ENCODE assay signal across 17 cellular contexts in genomic region chr7:110612680-110613079, GRCh38.
DNase-seq lines count a peak whose midpoint lies in the region; ATAC-seq and TF ChIP-seq lines count a peak whose summit lies in the region.
"Had no signal": no experiment of that assay in that cellular context is flagged by ENCODE, and none has a peak within 500 bp of the region (broad histone marks: within the 10 kb centered on the region; RNA-seq: fewer than 3 reads in every experiment).

No MANE protein-coding gene starts in this region.

- no peak overlapping the region for H4K8ac ChIP-seq in neuronal stem cell (ENCODE audit: low read depth, low read length)

- no peak overlapping the region for H3K4ac ChIP-seq in neuronal stem cell (ENCODE audit: low read length)

- H3K79me1 ChIP-seq in neuronal stem cell (ENCODE audit: low read depth, low read length): no peaks in the 10 kb centered on the region

- TF ChIP-seq CTCF in epithelial cell of esophagus (IDR thresholded peaks at IDR 0.05; ENCODE audit: insufficient read depth, low read depth, low read length, missing control alignments) (no peak), gastrocnemius medialis (IDR thresholded peaks at IDR 0.05 in 4 of 5, conservative IDR thresholded peaks at IDR 0.05 in 1 of 5) (no peak)

- H3K27me3 ChIP-seq in neuronal stem cell (ENCODE audit: control insufficient read depth in 3 of 3, insufficient read depth in 3 of 3, low read depth in 1 of 3, low read length in 3 of 3) (no peaks in the 10 kb centered on the region), gastrocnemius medialis (no peaks in the 10 kb centered on the region)
- H3K27me3 ChIP-seq: BLaER1 had no signal

- no peak overlapping the region for H3K18ac ChIP-seq in neuronal stem cell (ENCODE audit: low read length)

- no peak overlapping the region for H3K23ac ChIP-seq in neuronal stem cell (ENCODE audit: low read depth, low read length, poor library complexity)

- H3K36me3 ChIP-seq in neuronal stem cell (replicated peaks in 1 of 2; ENCODE audit: control insufficient read depth in 2 of 2, insufficient read depth in 2 of 2, low read length in 2 of 2) (no peaks in the 10 kb centered on the region), gastrocnemius medialis (no peaks in the 10 kb centered on the region)
- H3K36me3 ChIP-seq: BLaER1 had no signal

- WGBS in neuronal stem cell (ENCODE audit: extremely low coverage in 2 of 2, insufficient read length in 2 of 2, insufficient replicate concordance in 1 of 2), 2 donors: no CpG with 5 or more reads among the region's 1 CpG

- no peak overlapping the region for H3K27ac ChIP-seq in neuronal stem cell (replicated peaks; ENCODE audit: low read length)
- H3K27ac ChIP-seq in gastrocnemius medialis: no peak overlapping the region
- H3K27ac ChIP-seq: BLaER1 had no signal

- H2BK5ac ChIP-seq in neuronal stem cell (ENCODE audit: low read length): no peak overlapping the region

- no peak overlapping the region for H3K9ac ChIP-seq in neuronal stem cell (ENCODE audit: low read depth, low read length, poor library complexity)
- H3K9ac ChIP-seq: BLaER1 had no signal

- H2AFZ ChIP-seq in neuronal stem cell (ENCODE audit: low read length): peak overlapping the region; percentile 21

- no peak for ATAC-seq in HG03442 (IDR thresholded peaks at IDR 0.05; ENCODE audit: unreplicated experiment)
- no peak for ATAC-seq in gastrocnemius medialis
- ATAC-seq: HCT116 had no signal

- H3K14ac ChIP-seq in neuronal stem cell (ENCODE audit: low read length): no peak overlapping the region

- H2BK12ac ChIP-seq in neuronal stem cell (ENCODE audit: low read length): no peak overlapping the region

- H3K4me3 ChIP-seq in epithelial cell of esophagus (ENCODE audit: low read length): no peak overlapping the region
- no peak overlapping the region for H3K4me3 ChIP-seq in neuronal stem cell (ENCODE audit: low read length in 2 of 2)
- H3K4me3 ChIP-seq in gastrocnemius medialis: no peak overlapping the region
- H3K4me3 ChIP-seq: BLaER1 had no signal

- DNase-seq in MV-4-11 (lab: John Stamatoyannopoulos, UW) (peak; percentile 39), NCI-H69 (lab: John Stamatoyannopoulos, UW) (peak; percentile 35), epithelial cell of esophagus (ENCODE audit: low read depth) (peak; percentile 6), neuronal stem cell (ENCODE audit: low spot score) (no peak), gastrocnemius medialis (no peak), NCI-H345 (lab: John Stamatoyannopoulos, UW) (no peak)
- DNase-seq: 8988T; CD4-positive, alpha-beta memory T cell; DMS153; DMS79; GDM1; GOT3; H7; HFFc6 had no signal

- H4K91ac ChIP-seq in neuronal stem cell (ENCODE audit: low read depth, low read length, poor library complexity): no peak overlapping the region

- H3K4me1 ChIP-seq in neuronal stem cell (ENCODE audit: control insufficient read depth in 2 of 2, insufficient read depth in 1 of 2, low read depth in 1 of 2, low read length in 2 of 2) (no peaks in the 10 kb centered on the region), gastrocnemius medialis (no peaks in the 10 kb centered on the region)
- H3K4me1 ChIP-seq: BLaER1 had no signal

- no peak overlapping the region for H2BK15ac ChIP-seq in neuronal stem cell (ENCODE audit: low read length)

- no peak for TF ChIP-seq POLR2A in gastrocnemius medialis (IDR thresholded peaks at IDR 0.05)

- in situ Hi-C loops in gastrocnemius medialis (cut with MboI; ENCODE audit: low sequenced_read_pairs in 4 of 4): no loop called here

- H2AK5ac ChIP-seq in neuronal stem cell (ENCODE audit: low read depth, low read length): no peak overlapping the region

- H3K4me2 ChIP-seq in neuronal stem cell (ENCODE audit: insufficient read depth, low read length, poor library complexity, severe bottlenecking): no peak overlapping the region
- H3K4me2 ChIP-seq: BLaER1 had no signal

- intact Hi-C loops in gastrocnemius medialis (cut with DNase I; ENCODE audit: low total_unique reads): no loop called here

- no peaks in the 10 kb centered on the region for H3K9me3 ChIP-seq in neuronal stem cell (replicated peaks in 1 of 2; ENCODE audit: control insufficient read depth in 2 of 2, insufficient read depth in 1 of 2, low read depth in 1 of 2, low read length in 2 of 2)
- H3K9me3 ChIP-seq in gastrocnemius medialis: no peaks in the 10 kb centered on the region
- H3K9me3 ChIP-seq: BLaER1 had no signal

- no peak overlapping the region for H2BK120ac ChIP-seq in neuronal stem cell (ENCODE audit: low read depth, low read length)

Comparison
In these comparisons a context has a peak if more than half of its experiments do, and no peak if none do; other contexts are left out.
1. DNase-seq: peak in MV-4-11 (single experiment), NCI-H69 (single experiment) and epithelial cell of esophagus (single experiment); none in neuronal stem cell (single experiment), gastrocnemius medialis (0 of 2) and NCI-H345 (single experiment).